In the genomic region with DNA sequence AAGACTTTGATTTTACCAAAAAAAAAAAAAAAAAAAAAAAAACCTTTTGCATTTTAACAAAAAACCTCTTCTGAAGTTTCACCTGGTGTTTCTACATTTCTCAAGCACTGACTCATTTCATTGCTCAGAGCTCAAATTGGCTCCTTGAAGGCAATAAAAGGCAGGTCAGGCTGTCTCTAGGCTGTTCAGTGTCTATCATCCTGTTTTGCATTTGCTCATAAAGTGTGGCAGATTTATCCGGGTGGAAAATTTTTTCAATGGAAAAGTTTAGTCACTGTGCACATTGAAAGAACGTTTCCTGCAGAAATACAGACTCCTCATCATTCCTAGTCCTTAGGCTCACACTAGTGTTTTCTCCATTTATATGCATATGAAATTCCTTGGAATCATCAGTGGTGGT, we compare ENCODE assay signal across 16 cellular contexts.
A peak's percentile ranks its signal among the peaks of the same experiment; 100 is the strongest.
DNase-seq lines count a peak whose midpoint lies in the region; ATAC-seq and TF ChIP-seq lines count a peak whose summit lies in the region.
"Had no signal": no experiment of that assay in that cellular context is flagged by ENCODE, and none has a peak within 500 bp of the region (broad histone marks: within the 10 kb centered on the region; RNA-seq: fewer than 3 reads in every experiment).

No MANE protein-coding gene starts in this region.

- H3K4me3 ChIP-seq in endodermal cell (ENCODE audit: low read length) = no peak overlapping the region
- H3K4me3 ChIP-seq: adrenal gland had no signal

- H3K27ac Mint-ChIP-seq in endodermal cell = peak overlapping the region; percentile 12
- H3K27ac Mint-ChIP-seq in stimulated activated memory B cell treated with anti-CD40 and anti-IgM and Interleukin-4, amounts not matched to agents 10 μg/mL and 1 μg/mL and 100 μg/mL, for 72 hours = no peak overlapping the region
- H3K27ac Mint-ChIP-seq: CD8-positive, alpha-beta T cell; T-helper 17 cell had no signal

- no peaks in the 10 kb centered on the region for H3K27me3 Mint-ChIP-seq in endodermal cell (ENCODE audit: insufficient read depth)
- H3K27me3 Mint-ChIP-seq in stimulated activated memory B cell treated with anti-CD40 and anti-IgM and Interleukin-4, amounts not matched to agents 10 μg/mL and 1 μg/mL and 100 μg/mL, for 72 hours = no peaks in the 10 kb centered on the region

- H3K9me3 ChIP-seq in endodermal cell (ENCODE audit: control insufficient read depth, low read length) = peaks cover 13% of the 10 kb centered on the region
- H3K9me3 ChIP-seq: adrenal gland, sigmoid colon had no signal

- no peaks in the 10 kb centered on the region for H3K4me1 ChIP-seq in endodermal cell (ENCODE audit: control insufficient read depth, insufficient read depth, low read length)
- H3K4me1 ChIP-seq: adrenal gland had no signal

- ATAC-seq in omental fat pad (ENCODE audit: low FRiP score) = no peak
- ATAC-seq in stimulated activated memory B cell treated with anti-CD40 and anti-IgM and Interleukin-4, amounts not matched to agents 10 μg/mL and 1 μg/mL and 100 μg/mL, for 72 hours = no peak
- ATAC-seq: activated CD4-positive, CD25-positive, alpha-beta regulatory T cell treated with anti-CD3 and anti-CD28 coated beads, Interleukin-2, amount 50 U/mL, for 24 hours had no signal

- DNase-seq in GM03348 (ENCODE audit: low spot score) (peak; percentile 5), NCI-H1048 (lab: John Stamatoyannopoulos, UW) (peak; percentile 45), endodermal cell (no peak), left kidney (ENCODE audit: low read depth, low spot score) (peak; percentile 12), omental fat pad (ENCODE audit: low spot score) (no peak), HuH-7.5 (ENCODE audit: low spot score) (no peak), SIG-M5 (lab: John Stamatoyannopoulos, UW) (no peak)
- DNase-seq: activated effector memory CD4-positive, alpha-beta T cell treated with Interleukin-2 at 50 U/mL for 16 hours; CD8-positive, alpha-beta T cell; left ventricle myocardium superior; sigmoid colon; stimulated activated CD4-positive, alpha-beta T cell treated with anti-CD3 and anti-CD28 coated beads, Interleukin-1b, Interleukin-23, amount 100 ng/mL, for 48 hours; T-helper 17 cell had no signal

- TF ChIP-seq CTCF in endodermal cell (conservative IDR thresholded peaks at IDR 0.05) (no peak), omental fat pad (IDR thresholded peaks at IDR 0.05) (no peak)

- H3K9me3 Mint-ChIP-seq in endodermal cell = peaks cover 6% of the 10 kb centered on the region
- H3K9me3 Mint-ChIP-seq in stimulated activated memory B cell treated with anti-CD40 and anti-IgM and Interleukin-4, amounts not matched to agents 10 μg/mL and 1 μg/mL and 100 μg/mL, for 72 hours = no peaks in the 10 kb centered on the region
- H3K9me3 Mint-ChIP-seq: CD8-positive, alpha-beta T cell had no signal

- H3K36me3 ChIP-seq in endodermal cell (ENCODE audit: control insufficient read depth, insufficient read depth, low read length) = no peaks in the 10 kb centered on the region
- H3K36me3 ChIP-seq: adrenal gland, sigmoid colon had no signal

- H3K4me1 Mint-ChIP-seq in endodermal cell = peaks cover 20% of the 10 kb centered on the region
- H3K4me1 Mint-ChIP-seq in stimulated activated memory B cell treated with anti-CD40 and anti-IgM and Interleukin-4, amounts not matched to agents 10 μg/mL and 1 μg/mL and 100 μg/mL, for 72 hours = no peaks in the 10 kb centered on the region
- H3K4me1 Mint-ChIP-seq: T-helper 17 cell had no signal

- WGBS in endodermal cell (ENCODE audit: insufficient coverage in 1 of 2, insufficient read length in 1 of 2), 2 experiments = 87% methylated on average over 2 of the region's 2 CpGs; no CpG with 5 or more reads in 1 of the 2 experiments

- no peak overlapping the region for H3K4me3 Mint-ChIP-seq in endodermal cell
- no peak overlapping the region for H3K4me3 Mint-ChIP-seq in stimulated activated memory B cell treated with anti-CD40 and anti-IgM and Interleukin-4, amounts not matched to agents 10 μg/mL and 1 μg/mL and 100 μg/mL, for 72 hours
- H3K4me3 Mint-ChIP-seq: CD8-positive, alpha-beta T cell; T-helper 17 cell had no signal

- no peak overlapping the region for H3K9ac ChIP-seq in endodermal cell (ENCODE audit: extremely low read depth, low read length, poor library complexity, severe bottlenecking)

- no peaks in the 10 kb centered on the region for H3K27me3 ChIP-seq in endodermal cell (ENCODE audit: control insufficient read depth, insufficient read depth, low read length, poor library complexity, severe bottlenecking)
- H3K27me3 ChIP-seq: adrenal gland, sigmoid colon had no signal

- H3K27ac ChIP-seq in endodermal cell (ENCODE audit: low read depth, low read length) = no peak overlapping the region
- H3K27ac ChIP-seq: adrenal gland had no signal

- H3K36me3 Mint-ChIP-seq in endodermal cell (ENCODE audit: low read depth) = peaks cover 7% of the 10 kb centered on the region
- no peaks in the 10 kb centered on the region for H3K36me3 Mint-ChIP-seq in stimulated activated memory B cell treated with anti-CD40 and anti-IgM and Interleukin-4, amounts not matched to agents 10 μg/mL and 1 μg/mL and 100 μg/mL, for 72 hours
- H3K36me3 Mint-ChIP-seq: CD8-positive, alpha-beta T cell had no signal

Comparison
In these comparisons a context has a peak if more than half of its experiments do, and no peak if none do; other contexts are left out.
1. DNase-seq: peak in GM03348 (single experiment), NCI-H1048 (single experiment) and left kidney (single experiment); none in endodermal cell (single experiment), omental fat pad (single experiment), HuH-7.5 (single experiment) and SIG-M5 (single experiment).